Comparison of ENCODE assay signal across 10 cellular contexts in the genomic region with DNA sequence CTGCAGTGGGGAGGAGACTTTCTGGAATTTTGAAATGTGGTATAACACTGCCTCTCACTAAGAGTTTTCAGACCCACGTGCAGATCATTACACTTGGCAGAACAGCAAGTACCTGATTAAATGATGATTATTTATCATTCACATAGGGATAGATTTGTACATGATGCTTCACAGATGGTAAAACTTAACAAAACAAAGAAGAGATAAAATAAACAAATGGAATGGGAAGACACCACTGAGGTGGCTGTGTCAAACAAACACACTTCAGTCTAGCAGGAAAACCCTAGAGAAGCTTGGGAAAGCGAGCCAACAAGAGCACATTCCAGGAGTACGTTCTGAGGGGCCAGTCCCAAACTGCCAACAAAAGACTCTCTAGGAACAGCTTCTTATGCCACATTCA. TPM values are rescaled to one million over a fixed set of nuclear protein-coding genes. Genes with fewer than 3 reads are reported as not detected.
DNase-seq lines count a peak whose midpoint lies in the region; ATAC-seq and TF ChIP-seq lines count a peak whose summit lies in the region.
"Had no signal": no experiment of that assay in that cellular context is flagged by ENCODE, and none has a peak within 500 bp of the region (broad histone marks: within the 10 kb centered on the region; RNA-seq: fewer than 3 reads in every experiment).

No MANE protein-coding gene starts in this region.

- no peak overlapping the region for H3K27ac Mint-ChIP-seq in activated naive CD4-positive, alpha-beta T cell treated with anti-CD3 and anti-CD28 coated beads for 36 hours
- H3K27ac Mint-ChIP-seq in activated B cell treated with CpG ODN at 0.5 μM for 24 hours (no peak overlapping the region), glutamatergic neuron (ENCODE audit: unreplicated experiment) (no peak overlapping the region)

- H3K36me3 Mint-ChIP-seq in activated naive CD4-positive, alpha-beta T cell treated with anti-CD3 and anti-CD28 coated beads for 36 hours (ENCODE audit: low read depth), result peaks cover 12% of the 10 kb centered on the region
- H3K36me3 Mint-ChIP-seq in activated B cell treated with CpG ODN at 0.5 μM for 24 hours (ENCODE audit: low read depth), result peaks cover 51% of the 10 kb centered on the region
- no peaks in the 10 kb centered on the region for H3K36me3 Mint-ChIP-seq in glutamatergic neuron (ENCODE audit: unreplicated experiment)

- H3K4me3 Mint-ChIP-seq in activated naive CD4-positive, alpha-beta T cell treated with anti-CD3 and anti-CD28 coated beads for 36 hours, result peak overlapping the region; percentile 86
- peak overlapping the region; percentile 93 for H3K4me3 Mint-ChIP-seq in activated B cell treated with CpG ODN at 0.5 μM for 24 hours
- H3K4me3 Mint-ChIP-seq in glutamatergic neuron (ENCODE audit: unreplicated experiment), result peak overlapping the region; percentile 99

- WGBS in gastroesophageal sphincter (ENCODE audit: low coverage in 1 of 2), 2 donors, result 8 to 20% methylated on average over 1 to 3 of the region's 3 CpGs

- TF ChIP-seq EP300 in gastroesophageal sphincter (IDR thresholded peaks at IDR 0.05), result no peak

- no peak for DNase-seq in activated naive CD4-positive, alpha-beta T cell treated with anti-CD3 and anti-CD28 coated beads for 36 hours
- no peak for DNase-seq in activated naive CD4-positive, alpha-beta T cell (lab: John Stamatoyannopoulos, UW)
- DNase-seq in activated B cell treated with CpG ODN at 0.5 μM for 24 hours (no peak), glutamatergic neuron (no peak), ACHN (no peak)
- DNase-seq: NCI-H526 treated with DMSO at 0.1 percent for 48 hours had no signal

- no peak overlapping the region for H3K9ac ChIP-seq in stomach smooth muscle (ENCODE audit: low read length in 2 of 2)

- TF ChIP-seq CTCF in activated B cell treated with CpG ODN at 0.5 μM for 24 hours (IDR thresholded peaks at IDR 0.05), result no peak
- TF ChIP-seq CTCF in glutamatergic neuron (IDR thresholded peaks at IDR 0.05; ENCODE audit: partially characterized antibody, unreplicated experiment), result no peak
- no peak for TF ChIP-seq CTCF in gastroesophageal sphincter (IDR thresholded peaks at IDR 0.05)

- CTCF ChIA-PET in activated naive CD4-positive, alpha-beta T cell treated with anti-CD3 and anti-CD28 coated beads for 36 hours (lab: Charles Lee), result no interaction called here
- CTCF ChIA-PET in activated B cell treated with CpG ODN at 0.5 μM for 24 hours (lab: Charles Lee), result no interaction called here

- intact Hi-C loops in activated naive CD4-positive, alpha-beta T cell treated with anti-CD3 and anti-CD28 coated beads for 36 hours (cut with micrococcal nuclease), result loop anchor here (2.0 to 10.0 kb wide), 3 partner anchors 71 to 683 kb away; a partner anchor contains a TSS
- intact Hi-C loops in activated B cell treated with CpG ODN at 0.5 μM for 24 hours (cut with micrococcal nuclease), result loop anchor here (2.0 to 5.0 kb wide), 2 partner anchors 953 to 1501 kb away; a partner anchor contains a TSS

- H3K27me3 ChIP-seq in stomach smooth muscle (ENCODE audit: control insufficient read depth in 1 of 2, insufficient read depth in 2 of 2, low read length in 2 of 2), result no peaks in the 10 kb centered on the region
- H3K27me3 ChIP-seq in gastroesophageal sphincter, result peaks cover under 1% of the 10 kb centered on the region
- H3K27me3 ChIP-seq: uterus had no signal

- no peak overlapping the region for H3K27ac ChIP-seq in stomach smooth muscle (ENCODE audit: low read length)
- H3K27ac ChIP-seq in gastroesophageal sphincter, result peak overlapping the region in 1 of 4 donors; percentile 37
- H3K27ac ChIP-seq: uterus had no signal

- H3K9me3 ChIP-seq in stomach smooth muscle (ENCODE audit: control insufficient read depth in 2 of 2, low read length in 2 of 2), result no peaks in the 10 kb centered on the region
- no peaks in the 10 kb centered on the region for H3K9me3 ChIP-seq in gastroesophageal sphincter
- H3K9me3 ChIP-seq: uterus had no signal

- TF ChIP-seq POLR2A in gastroesophageal sphincter (IDR thresholded peaks at IDR 0.05), result no peak

- in situ Hi-C loops in ACHN (cut with HindIII; ENCODE audit: low pct_ligation_motif_present, low pct_unique_long_range_greater_than_20kb, low sequenced_read_pairs), result no loop called here

- no peak for ATAC-seq in activated B cell treated with CpG ODN at 0.5 μM for 24 hours (ENCODE audit: low read depth)
- ATAC-seq in HG02610 (IDR thresholded peaks at IDR 0.05; ENCODE audit: unreplicated experiment), result no peak
- ATAC-seq in gastroesophageal sphincter, result no peak

- POLR2A ChIA-PET in activated B cell treated with CpG ODN at 0.5 μM for 24 hours (lab: Charles Lee), result no interaction called here

- H3K4me1 ChIP-seq in stomach smooth muscle (ENCODE audit: control insufficient read depth, insufficient read depth, low read length), result peaks cover 7% of the 10 kb centered on the region
- peaks cover 0 to 50% (median 15%) of the 10 kb centered on the region in 3 donors for H3K4me1 ChIP-seq in gastroesophageal sphincter

- peaks cover 52% of the 10 kb centered on the region for H3K4me1 Mint-ChIP-seq in activated naive CD4-positive, alpha-beta T cell treated with anti-CD3 and anti-CD28 coated beads for 36 hours (ENCODE audit: low read depth)
- H3K4me1 Mint-ChIP-seq in activated B cell treated with CpG ODN at 0.5 μM for 24 hours, result peaks cover 30% of the 10 kb centered on the region
- peaks cover 24% of the 10 kb centered on the region for H3K4me1 Mint-ChIP-seq in glutamatergic neuron (ENCODE audit: low read depth, unreplicated experiment)

- H3K27me3 Mint-ChIP-seq in activated naive CD4-positive, alpha-beta T cell treated with anti-CD3 and anti-CD28 coated beads for 36 hours (ENCODE audit: low read depth), result no peaks in the 10 kb centered on the region
- peaks cover 7% of the 10 kb centered on the region for H3K27me3 Mint-ChIP-seq in activated B cell treated with CpG ODN at 0.5 μM for 24 hours
- peaks cover 4% of the 10 kb centered on the region for H3K27me3 Mint-ChIP-seq in glutamatergic neuron (ENCODE audit: unreplicated experiment)

- H3K4me3 ChIP-seq in stomach smooth muscle (ENCODE audit: low read length in 2 of 2) (peak overlapping the region; percentile 82 to 95), gastroesophageal sphincter (peak overlapping the region in 1 of 2 donors; percentile 82)

- no peaks in the 10 kb centered on the region for H3K9me3 Mint-ChIP-seq in activated naive CD4-positive, alpha-beta T cell treated with anti-CD3 and anti-CD28 coated beads for 36 hours
- no peaks in the 10 kb centered on the region for H3K9me3 Mint-ChIP-seq in activated B cell treated with CpG ODN at 0.5 μM for 24 hours
- H3K9me3 Mint-ChIP-seq in glutamatergic neuron (ENCODE audit: unreplicated experiment), result peaks cover 2% of the 10 kb centered on the region

- H3K36me3 ChIP-seq in stomach smooth muscle (ENCODE audit: control insufficient read depth in 2 of 2, insufficient read depth in 2 of 2, low read length in 2 of 2) (peaks cover 14 to 15% of the 10 kb centered on the region in 2 donors), gastroesophageal sphincter (peaks cover 0 to 33% of the 10 kb centered on the region in 2 donors)
- H3K36me3 ChIP-seq: uterus had no signal

RNA-seq across cellular contexts. Expression of a gene that starts 1.8 kb away (rescaled TPM):
- total RNA-seq in activated naive CD4-positive, alpha-beta T cell treated with anti-CD3 and anti-CD28 coated beads for 36 hours, result 10 to 100 TPM; 27.7 to 31.3 TPM
- total RNA-seq in activated B cell treated with CpG ODN at 0.5 μM for 24 hours (18.8 and 24.5 TPM in 2 replicates), glutamatergic neuron (ENCODE audit: unreplicated experiment) (45.0 TPM), gastroesophageal sphincter (10 to 100 TPM; 13.2 to 21.0 (median 13.9) TPM)
